ENCODE assay signal across 9 cellular contexts in the genomic region with DNA sequence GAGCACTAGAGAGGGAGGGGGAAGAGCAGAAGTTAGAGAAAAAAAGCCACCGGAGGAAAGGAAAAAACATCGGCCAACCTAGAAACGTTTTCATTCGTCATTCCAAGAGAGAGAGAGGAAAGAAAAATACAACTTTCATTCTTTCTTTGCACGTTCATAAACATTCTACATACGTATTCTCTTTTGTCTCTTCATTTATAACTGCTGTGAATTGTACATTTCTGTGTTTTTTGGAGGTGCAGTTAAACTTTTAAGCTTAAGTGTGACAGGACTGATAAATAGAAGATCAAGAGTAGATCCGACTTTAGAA. TPM values are rescaled to one million over a fixed set of nuclear protein-coding genes. Genes with fewer than 3 reads are reported as not detected.
DNase-seq lines count a peak whose midpoint lies in the region; ATAC-seq and TF ChIP-seq lines count a peak whose summit lies in the region.
"Had no signal": no experiment of that assay in that cellular context is flagged by ENCODE, and none has a peak within 500 bp of the region (broad histone marks: within the 10 kb centered on the region; RNA-seq: fewer than 3 reads in every experiment).

No MANE protein-coding gene starts in this region.

- H3K4me1 ChIP-seq in left lung (peaks cover 0 to 4% of the 10 kb centered on the region in 2 donors), spleen (peaks cover 0 to 20% (median 14%) of the 10 kb centered on the region in 6 donors)

- no peak for DNase-seq in HFFc6
- DNase-seq in brain microvascular endothelial cell = no peak
- no peak for DNase-seq in left lung
- DNase-seq in spleen = no peak
- no peak for DNase-seq in islet precursor cell
- DNase-seq in NCI-H345 treated with DMSO at 0.1 percent for 48 hours (lab: John Stamatoyannopoulos, UW; ENCODE audit: unreplicated experiment) = no peak
- no peak for DNase-seq in NCI-H2029 treated with DMSO at 0.1 percent for 48 hours (lab: John Stamatoyannopoulos, UW)
- no peak for DNase-seq in DMS79 (lab: John Stamatoyannopoulos, UW)
- DNase-seq: activated effector memory CD4-positive, alpha-beta T cell treated with Interleukin-2 at 50 U/mL for 16 hours had no signal

- H3K27me3 ChIP-seq in brain microvascular endothelial cell (replicated peaks) = no peaks in the 10 kb centered on the region
- H3K27me3 ChIP-seq in left lung = peaks cover 4 to 91% of the 10 kb centered on the region in 2 donors
- peaks cover 2 to 91% (median 37%) of the 10 kb centered on the region in 7 donors for H3K27me3 ChIP-seq in spleen (replicated peaks in 1 of 7)

- intact Hi-C loops in left lung (cut with DNase I) = no loop called here
- intact Hi-C loops in spleen (cut with DNase I; ENCODE audit: low total_unique reads) = no loop called here

- peak overlapping the region; percentile 67 for H3K27ac Mint-ChIP-seq in HFFc6

- in situ Hi-C loops in brain microvascular endothelial cell (cut with HindIII; ENCODE audit: low pct_ligation_motif_present, low sequenced_read_pairs) = no loop called here

- 3 to 6% (median 4%) methylated on average over 7 of the region's 7 CpGs for WGBS in spleen, 5 donors

- no peaks in the 10 kb centered on the region for H3K36me3 ChIP-seq in brain microvascular endothelial cell (replicated peaks)
- H3K36me3 ChIP-seq in left lung = no peaks in the 10 kb centered on the region
- H3K36me3 ChIP-seq in spleen = no peaks in the 10 kb centered on the region

- TF ChIP-seq CTCF in HFFc6 (IDR thresholded peaks at IDR 0.05) (no peak), brain microvascular endothelial cell (IDR thresholded peaks at IDR 0.05; ENCODE audit: low read depth, low read length, missing control alignments) (no peak), left lung (IDR thresholded peaks at IDR 0.05) (no peak), spleen (IDR thresholded peaks at IDR 0.05 in 8 of 11, conservative IDR thresholded peaks at IDR 0.05 in 3 of 11) (no peak)

- H3K9me3 Mint-ChIP-seq in HFFc6 = no peaks in the 10 kb centered on the region

- peaks cover 39% of the 10 kb centered on the region for H3K4me1 Mint-ChIP-seq in HFFc6 (ENCODE audit: low read depth)

- H3K27ac ChIP-seq in brain microvascular endothelial cell = no peak overlapping the region
- peak overlapping the region; percentile 73 to 80 for H3K27ac ChIP-seq in left lung
- peak overlapping the region in 7 of 8 donors; percentile 79 to 86 (median 81) for H3K27ac ChIP-seq in spleen

- peaks cover 5% of the 10 kb centered on the region for H3K27me3 Mint-ChIP-seq in HFFc6 (ENCODE audit: insufficient read depth)

- TF ChIP-seq POLR2A in spleen (IDR thresholded peaks at IDR 0.05) = no peak

- peaks cover 13% of the 10 kb centered on the region; the same call in 1 of the 2 replicates for H3K36me3 Mint-ChIP-seq in HFFc6 (ENCODE audit: low read depth)

- peak overlapping the region; percentile 94 for H3K4me3 Mint-ChIP-seq in HFFc6

- H3K4me3 ChIP-seq in brain microvascular endothelial cell (ENCODE audit: low read depth, low read length) (peak overlapping the region; percentile 64), left lung (peak overlapping the region; percentile 56), spleen (peak overlapping the region; percentile 20 to 68 (median 40))

- H3K9me3 ChIP-seq in left lung (no peaks in the 10 kb centered on the region), spleen (peaks cover 0 to 11% (median 0%) of the 10 kb centered on the region in 8 donors)

- no peak for ATAC-seq in left lung

RNA-seq across cellular contexts. Expression of a gene that starts 2.0 kb away (rescaled TPM):
- 10 to 100 TPM in 4 of 6 experiments, 1 to 10 TPM in 2; 7.2 to 11.9 (median 10.9) TPM for total RNA-seq in HFFc6 (2021; fragmentation: NEBNext Ultra II Directional; extraction: Animal tissue kit (Norgen Biotek cat#: 25700))
- total RNA-seq in left lung (10 to 100 TPM; 27.5 to 35.8 TPM), spleen (10 to 100 TPM; 14.4 to 29.1 (median 19.6) TPM)
- polyA plus RNA-seq in spleen = 1 to 10 TPM; 7.8 to 9.1 (median 8.3) TPM
